Comparison of ENCODE assay signal across 16 cellular contexts in the genomic region with DNA sequence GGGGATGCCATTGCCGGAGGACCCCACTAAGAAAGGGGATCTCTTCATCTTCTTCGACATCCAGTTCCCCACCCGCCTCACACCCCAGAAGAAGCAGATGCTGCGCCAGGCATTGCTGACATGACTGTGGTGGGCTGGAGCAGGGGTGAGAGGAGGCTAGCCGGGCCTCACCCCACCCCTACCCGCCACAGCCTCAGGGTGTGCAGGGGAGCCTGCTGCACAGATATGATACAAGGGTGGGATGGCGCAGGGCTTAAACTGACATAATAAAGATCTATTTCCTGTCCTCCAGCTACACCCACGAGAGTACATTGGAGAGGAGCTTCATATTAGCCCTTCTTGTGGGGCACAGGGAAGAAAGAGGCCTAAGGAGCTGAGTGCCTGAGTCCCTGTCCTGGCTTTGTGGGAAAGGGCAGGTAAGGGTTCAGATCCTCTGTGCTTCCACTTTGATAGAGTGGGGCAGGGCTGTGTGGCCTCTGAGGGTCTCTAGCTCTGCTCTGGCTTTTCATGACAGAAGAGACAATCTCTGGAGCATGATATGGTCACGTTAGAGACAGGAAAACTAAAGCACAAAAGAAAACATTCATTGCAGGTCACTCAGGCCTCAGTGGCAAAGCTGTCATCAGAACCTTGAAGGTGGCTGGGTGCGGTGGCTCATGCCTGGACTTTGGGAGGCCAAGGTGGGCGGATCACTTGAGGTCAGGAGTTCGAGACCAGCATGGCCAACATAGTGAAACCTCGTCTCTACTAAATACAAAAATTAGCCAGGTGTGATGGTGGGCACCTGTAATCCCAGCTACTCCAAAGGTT. TPM values are rescaled to one million over a fixed set of nuclear protein-coding genes. Genes with fewer than 3 reads are reported as not detected.
A peak's percentile ranks its signal among the peaks of the same experiment; 100 is the strongest.
DNase-seq lines count a peak whose midpoint lies in the region; ATAC-seq lines count a peak whose summit lies in the region.
"Had no signal": no experiment of that assay in that cellular context is flagged by ENCODE, and none has a peak within 500 bp of the region (broad histone marks: within the 10 kb centered on the region; RNA-seq: fewer than 3 reads in every experiment).

No MANE protein-coding gene starts in this region.

- peak; percentile 55 for DNase-seq in activated CD8-positive, alpha-beta memory T cell treated with anti-CD3 and anti-CD28 coated beads, Interleukin-2, amount 10 ng/mL, durations not matched to agents 7 days and 5 days
- no peak for DNase-seq in activated CD8-positive, alpha-beta memory T cell treated with anti-CD3 and anti-CD28 coated beads for 24 hours
- DNase-seq in OCI-M1 (lab: John Stamatoyannopoulos, UW) (peak; percentile 82), neuronal stem cell (ENCODE audit: low spot score) (no peak), NCI-H446 (lab: John Stamatoyannopoulos, UW) (no peak)
- peak; percentile 37 for DNase-seq in activated naive CD8-positive, alpha-beta T cell treated with anti-CD3 and anti-CD28 coated beads, Interleukin-2, amount 50 U/mL, for 24 hours
- DNase-seq: esophagus squamous epithelium; GDM1; KG1; stimulated activated CD4-positive, alpha-beta T cell treated with anti-CD3 and anti-CD28 coated beads, Interleukin-15, amount 100 ng/mL, for 24 hours had no signal

- H2AFZ ChIP-seq in neuronal stem cell (ENCODE audit: low read length) = no peak overlapping the region

- H2BK5ac ChIP-seq in neuronal stem cell (ENCODE audit: low read length) = no peak overlapping the region

- no peaks in the 10 kb centered on the region for H3K79me1 ChIP-seq in neuronal stem cell (ENCODE audit: low read depth, low read length)

- H4K91ac ChIP-seq in neuronal stem cell (ENCODE audit: low read depth, low read length, poor library complexity) = no peak overlapping the region

- no peak overlapping the region for H3K4ac ChIP-seq in neuronal stem cell (ENCODE audit: low read length)

- H2BK15ac ChIP-seq in neuronal stem cell (ENCODE audit: low read length) = no peak overlapping the region

- H4K8ac ChIP-seq in neuronal stem cell (ENCODE audit: low read depth, low read length) = no peak overlapping the region

- no peaks in the 10 kb centered on the region for H3K27me3 Mint-ChIP-seq in activated CD8-positive, alpha-beta memory T cell treated with anti-CD3 and anti-CD28 coated beads, Interleukin-2, amount 10 ng/mL, durations not matched to agents 7 days and 5 days
- H3K27me3 Mint-ChIP-seq in activated naive CD8-positive, alpha-beta T cell treated with anti-CD3 and anti-CD28 coated beads, Interleukin-2, amount 50 U/mL, for 24 hours = no peaks in the 10 kb centered on the region
- H3K27me3 Mint-ChIP-seq in stimulated activated memory B cell treated with anti-CD40 and anti-IgM and Interleukin-4, amounts not matched to agents 10 μg/mL and 1 μg/mL and 100 μg/mL, for 72 hours = no peaks in the 10 kb centered on the region

- no peak overlapping the region for H3K14ac ChIP-seq in neuronal stem cell (ENCODE audit: low read length)

- no peaks in the 10 kb centered on the region for H3K9me3 Mint-ChIP-seq in activated CD8-positive, alpha-beta memory T cell treated with anti-CD3 and anti-CD28 coated beads, Interleukin-2, amount 10 ng/mL, durations not matched to agents 7 days and 5 days (ENCODE audit: low read depth)
- no peaks in the 10 kb centered on the region for H3K9me3 Mint-ChIP-seq in activated naive CD8-positive, alpha-beta T cell treated with anti-CD3 and anti-CD28 coated beads, Interleukin-2, amount 50 U/mL, for 24 hours
- H3K9me3 Mint-ChIP-seq in stimulated activated memory B cell treated with anti-CD40 and anti-IgM and Interleukin-4, amounts not matched to agents 10 μg/mL and 1 μg/mL and 100 μg/mL, for 72 hours = no peaks in the 10 kb centered on the region
- H3K9me3 Mint-ChIP-seq: nephron had no signal

- H2BK120ac ChIP-seq in neuronal stem cell (ENCODE audit: low read depth, low read length) = no peak overlapping the region

- ATAC-seq in activated CD8-positive, alpha-beta memory T cell treated with anti-CD3 and anti-CD28 coated beads, Interleukin-2, amount 10 ng/mL, durations not matched to agents 7 days and 5 days = no peak
- peak; percentile 11 for ATAC-seq in activated naive CD8-positive, alpha-beta T cell treated with anti-CD3 and anti-CD28 coated beads, Interleukin-2, amount 50 U/mL, for 24 hours
- ATAC-seq in stimulated activated memory B cell treated with anti-CD40 and anti-IgM and Interleukin-4, amounts not matched to agents 10 μg/mL and 1 μg/mL and 100 μg/mL, for 72 hours = no peak
- ATAC-seq in HG02884 (IDR thresholded peaks at IDR 0.05; ENCODE audit: unreplicated experiment) = no peak

- peaks cover 16% of the 10 kb centered on the region for H3K36me3 Mint-ChIP-seq in activated CD8-positive, alpha-beta memory T cell treated with anti-CD3 and anti-CD28 coated beads, Interleukin-2, amount 10 ng/mL, durations not matched to agents 7 days and 5 days
- peaks cover 19% of the 10 kb centered on the region for H3K36me3 Mint-ChIP-seq in activated naive CD8-positive, alpha-beta T cell treated with anti-CD3 and anti-CD28 coated beads, Interleukin-2, amount 50 U/mL, for 24 hours (ENCODE audit: low read depth)
- peaks cover 23% of the 10 kb centered on the region for H3K36me3 Mint-ChIP-seq in stimulated activated memory B cell treated with anti-CD40 and anti-IgM and Interleukin-4, amounts not matched to agents 10 μg/mL and 1 μg/mL and 100 μg/mL, for 72 hours

- H3K23ac ChIP-seq in neuronal stem cell (ENCODE audit: low read depth, low read length, poor library complexity) = no peak overlapping the region

- no peak overlapping the region for H3K18ac ChIP-seq in neuronal stem cell (ENCODE audit: low read length)

- no peak overlapping the region for H3K27ac ChIP-seq in neuronal stem cell (replicated peaks; ENCODE audit: low read length)
- H3K27ac ChIP-seq: breast epithelium, esophagus squamous epithelium had no signal

- H3K9ac ChIP-seq in neuronal stem cell (ENCODE audit: low read depth, low read length, poor library complexity) = no peak overlapping the region

- H3K4me2 ChIP-seq in neuronal stem cell (ENCODE audit: insufficient read depth, low read length, poor library complexity, severe bottlenecking) = no peak overlapping the region

- peaks cover 50% of the 10 kb centered on the region for H3K4me1 Mint-ChIP-seq in activated CD8-positive, alpha-beta memory T cell treated with anti-CD3 and anti-CD28 coated beads, Interleukin-2, amount 10 ng/mL, durations not matched to agents 7 days and 5 days
- peaks cover 79% of the 10 kb centered on the region for H3K4me1 Mint-ChIP-seq in activated naive CD8-positive, alpha-beta T cell treated with anti-CD3 and anti-CD28 coated beads, Interleukin-2, amount 50 U/mL, for 24 hours
- peaks cover 75% of the 10 kb centered on the region for H3K4me1 Mint-ChIP-seq in stimulated activated memory B cell treated with anti-CD40 and anti-IgM and Interleukin-4, amounts not matched to agents 10 μg/mL and 1 μg/mL and 100 μg/mL, for 72 hours

- H3K27ac Mint-ChIP-seq in activated CD8-positive, alpha-beta memory T cell treated with anti-CD3 and anti-CD28 coated beads, Interleukin-2, amount 10 ng/mL, durations not matched to agents 7 days and 5 days = peak overlapping the region; percentile 62
- peak overlapping the region; percentile 64 for H3K27ac Mint-ChIP-seq in activated naive CD8-positive, alpha-beta T cell treated with anti-CD3 and anti-CD28 coated beads, Interleukin-2, amount 50 U/mL, for 24 hours
- H3K27ac Mint-ChIP-seq in stimulated activated memory B cell treated with anti-CD40 and anti-IgM and Interleukin-4, amounts not matched to agents 10 μg/mL and 1 μg/mL and 100 μg/mL, for 72 hours = peak overlapping the region; percentile 93
- H3K27ac Mint-ChIP-seq: nephron had no signal

- no peak overlapping the region for H3K4me3 Mint-ChIP-seq in activated CD8-positive, alpha-beta memory T cell treated with anti-CD3 and anti-CD28 coated beads, Interleukin-2, amount 10 ng/mL, durations not matched to agents 7 days and 5 days
- no peak overlapping the region for H3K4me3 Mint-ChIP-seq in activated naive CD8-positive, alpha-beta T cell treated with anti-CD3 and anti-CD28 coated beads, Interleukin-2, amount 50 U/mL, for 24 hours
- no peak overlapping the region for H3K4me3 Mint-ChIP-seq in stimulated activated memory B cell treated with anti-CD40 and anti-IgM and Interleukin-4, amounts not matched to agents 10 μg/mL and 1 μg/mL and 100 μg/mL, for 72 hours
- H3K4me3 Mint-ChIP-seq: nephron had no signal

- no peak overlapping the region for H2AK5ac ChIP-seq in neuronal stem cell (ENCODE audit: low read depth, low read length)

- H2BK12ac ChIP-seq in neuronal stem cell (ENCODE audit: low read length) = no peak overlapping the region

- peaks cover 9 to 10% of the 10 kb centered on the region in 2 donors for H3K36me3 ChIP-seq in neuronal stem cell (replicated peaks in 1 of 2; ENCODE audit: control insufficient read depth in 2 of 2, insufficient read depth in 2 of 2, low read length in 2 of 2)
- H3K36me3 ChIP-seq: breast epithelium had no signal

- CTCF ChIA-PET in activated CD8-positive, alpha-beta memory T cell treated with anti-CD3 and anti-CD28 coated beads, Interleukin-2, amount 10 ng/mL, durations not matched to agents 7 days and 5 days (lab: Charles Lee) = interaction anchor here (0.9 to 2.6 kb wide), 4 partner anchors 9 to 201 kb away, joined by 3 to 9 read pairs (median 4); a partner anchor contains a TSS

- H3K4me3 ChIP-seq in neuronal stem cell (ENCODE audit: low read length in 2 of 2) = no peak overlapping the region
- H3K4me3 ChIP-seq: breast epithelium, esophagus squamous epithelium, HAP-1 had no signal

- no peaks in the 10 kb centered on the region for H3K9me3 ChIP-seq in neuronal stem cell (replicated peaks in 1 of 2; ENCODE audit: control insufficient read depth in 2 of 2, insufficient read depth in 1 of 2, low read depth in 1 of 2, low read length in 2 of 2)
- H3K9me3 ChIP-seq: breast epithelium, esophagus squamous epithelium, HAP-1 had no signal

- WGBS in neuronal stem cell (ENCODE audit: extremely low coverage in 2 of 2, insufficient read length in 2 of 2, insufficient replicate concordance in 1 of 2), 2 donors = no CpG with 5 or more reads among the region's 13 CpGs

- H3K4me1 ChIP-seq in neuronal stem cell (ENCODE audit: control insufficient read depth in 2 of 2, insufficient read depth in 1 of 2, low read depth in 1 of 2, low read length in 2 of 2) = peaks cover 0 to 3% of the 10 kb centered on the region in 2 donors
- H3K4me1 ChIP-seq: breast epithelium, HAP-1 had no signal

- no peaks in the 10 kb centered on the region for H3K27me3 ChIP-seq in neuronal stem cell (ENCODE audit: control insufficient read depth in 3 of 3, insufficient read depth in 3 of 3, low read depth in 1 of 3, low read length in 3 of 3)
- H3K27me3 ChIP-seq: breast epithelium had no signal

RNA-seq across cellular contexts. Expression of a gene that starts 12.4 kb away (rescaled TPM):
- 100 to 1,000 TPM; 199 to 288 TPM for total RNA-seq in activated CD8-positive, alpha-beta memory T cell treated with anti-CD3 and anti-CD28 coated beads, Interleukin-2, amount 10 ng/mL, durations not matched to agents 7 days and 5 days
- polyA plus RNA-seq in neuronal stem cell (2013, experiment 1 of 2) = 66.7 TPM
- polyA plus RNA-seq in neuronal stem cell (2013, experiment 2 of 2) = 65.7 TPM

RNA-seq across cellular contexts. Expression of a gene that starts 19.4 kb away (rescaled TPM):
- total RNA-seq in activated CD8-positive, alpha-beta memory T cell treated with anti-CD3 and anti-CD28 coated beads, Interleukin-2, amount 10 ng/mL, durations not matched to agents 7 days and 5 days = under 1 TPM; 0.26 to 0.29 TPM
- 0.26 TPM for polyA plus RNA-seq in neuronal stem cell (2013, experiment 1 of 2)
- 0.24 TPM for polyA plus RNA-seq in neuronal stem cell (2013, experiment 2 of 2)
- total RNA-seq: breast epithelium, esophagus squamous epithelium, NCI-H460 had no signal

RNA-seq across cellular contexts. Expression of a gene that starts 38.7 kb away (rescaled TPM):
- total RNA-seq in activated CD8-positive, alpha-beta memory T cell treated with anti-CD3 and anti-CD28 coated beads, Interleukin-2, amount 10 ng/mL, durations not matched to agents 7 days and 5 days = 1 to 10 TPM; 3.3 to 5.2 TPM
- 0.68 TPM for polyA plus RNA-seq in neuronal stem cell (2013, experiment 1 of 2)
- 0.89 TPM for polyA plus RNA-seq in neuronal stem cell (2013, experiment 2 of 2)

Comparison
In these comparisons a context has a peak if more than half of its experiments do, and no peak if none do; other contexts are left out.
1. DNase-seq: peak in activated CD8-positive, alpha-beta memory T cell treated with anti-CD3 and anti-CD28 coated beads, Interleukin-2, amount 10 ng/mL, durations not matched to agents 7 days and 5 days (single experiment), OCI-M1 (single experiment) and activated naive CD8-positive, alpha-beta T cell treated with anti-CD3 and anti-CD28 coated beads, Interleukin-2, amount 50 U/mL, for 24 hours (single experiment); none in activated CD8-positive, alpha-beta memory T cell treated with anti-CD3 and anti-CD28 coated beads for 24 hours (single experiment), neuronal stem cell (single experiment) and NCI-H446 (0 of 2).
2. Peak in every context shown above with its lines, with median percentiles within 50 percentile points of each other: H3K27ac Mint-ChIP-seq.